In the genomic region with DNA sequence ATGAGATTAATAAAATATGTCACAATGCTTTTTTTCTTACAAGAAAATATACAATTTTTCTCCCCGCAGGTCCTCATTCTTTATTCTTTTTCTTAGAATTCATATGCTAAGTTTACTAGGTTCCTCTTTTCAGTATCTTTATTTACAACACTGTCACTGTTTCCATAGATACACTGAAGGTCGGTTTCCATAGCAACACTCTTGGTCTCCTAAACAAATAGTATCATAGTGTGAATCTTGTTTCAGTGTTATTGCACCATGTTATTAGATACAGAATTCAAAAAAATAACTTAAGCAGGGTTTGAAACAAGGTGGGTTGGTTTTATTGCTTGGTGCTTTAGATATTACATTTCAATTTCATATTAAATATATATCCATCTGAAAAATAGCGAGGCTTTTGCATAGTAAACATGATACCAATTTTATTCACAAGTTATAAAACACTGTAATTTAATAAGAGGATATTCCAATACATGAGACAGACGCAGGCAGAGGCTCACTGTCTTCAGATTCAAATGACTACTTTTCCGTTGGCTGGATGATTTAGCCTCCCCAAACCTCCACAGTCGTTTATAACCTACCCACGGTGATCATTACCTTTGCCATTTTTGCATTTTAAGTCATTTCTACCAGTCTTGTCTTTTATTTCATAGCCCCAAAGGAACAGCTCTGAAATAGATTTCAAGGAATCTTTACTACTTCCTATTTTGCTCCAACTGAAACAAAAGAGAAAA, we compare ENCODE assay signal across 8 cellular contexts.
A peak's percentile ranks its signal among the peaks of the same experiment; 100 is the strongest.
DNase-seq lines count a peak whose midpoint lies in the region; ATAC-seq, FAIRE-seq and TF ChIP-seq lines count a peak whose summit lies in the region.

No MANE protein-coding gene starts in this region.

- in situ Hi-C loops in K562 (cut with MboI), result no loop called here

- H3K27me3 ChIP-seq in K562 (ENCODE audit: control insufficient read depth in 2 of 2, insufficient read depth in 2 of 2, low read length in 2 of 2), result no peaks in the 10 kb centered on the region

- no peaks in the 10 kb centered on the region for H3K79me2 ChIP-seq in K562 (ENCODE audit: control insufficient read depth, insufficient read depth, low read length)

- POLR2A ChIA-PET in K562 (lab: Yijun Ruan, JAX), result interaction anchor here (1.3 kb wide), 1 partner anchor 89 kb away, joined by 4 read pairs; the partner anchor contains the start of gene KLF6

- no peaks in the 10 kb centered on the region for H3K9me3 ChIP-seq in K562 (replicated peaks; ENCODE audit: control insufficient read depth, insufficient read depth, low read depth, low read length)

- ATAC-seq in HG02884 (IDR thresholded peaks at IDR 0.05; ENCODE audit: unreplicated experiment), result peak; percentile 68
- peak; percentile 53 for ATAC-seq in K562

- DNase-seq in stimulated activated CD4-positive, alpha-beta T cell treated with anti-CD3 and anti-CD28 coated beads, Interleukin-4, amount 100 ng/mL, for 24 hours, result peak; percentile 44
- DNase-seq in stimulated activated CD4-positive, alpha-beta T cell treated with anti-CD3 and anti-CD28 coated beads, Interleukin-2, amount 100 ng/mL, for 24 hours, result no peak
- DNase-seq in NCI-H2196 (lab: John Stamatoyannopoulos, UW; ENCODE audit: unreplicated experiment), result peak; percentile 67
- DNase-seq in K562 (ENCODE audit: extremely low read depth in 1 of 4, low spot score in 3 of 4), result peak; percentile 39 to 51 (median 42)
- DNase-seq in lung microvascular endothelial cell (ENCODE audit: low read depth in 2 of 2), result peak; percentile 81 to 87
- DNase-seq in posterior vena cava (ENCODE audit: low spot score), result no peak
- no peak for DNase-seq in ecto neural progenitor cell (ENCODE audit: low spot score)

- H2AFZ ChIP-seq in K562 (ENCODE audit: low read depth, low read length), result no peak overlapping the region

- peaks cover 4 to 6% of the 10 kb centered on the region in 2 experiments; a peak in 3 of 5 replicates for H3K4me1 ChIP-seq in K562 (replicated peaks in 1 of 2; ENCODE audit: control insufficient read depth in 2 of 2, insufficient read depth in 2 of 2, low read length in 2 of 2)

- FAIRE-seq in K562 (lab: Jason Lieb, UNC), result no peak

- H3K4me2 ChIP-seq in K562 (ENCODE audit: insufficient read depth, low read length), result no peak overlapping the region

- no peak for TF ChIP-seq POLR2A in K562 (conservative IDR thresholded peaks at IDR 0.05)

- WGBS in K562 (ENCODE audit: insufficient coverage, low coverage, missing lambda C conversion rate), result 23% methylated on average over 7 of the region's 7 CpGs

- no TSS peak for BruUV-seq in K562 (replicated peaks; lab: Mats Ljungman, UMichigan)

- no peak overlapping the region for H3K4me3 ChIP-seq in K562

- CTCF ChIA-PET in K562 (lab: Yijun Ruan, JAX; ENCODE audit: low intra/inter-chr PET ratio), result no interaction called here

- H3K9ac ChIP-seq in K562 (ENCODE audit: insufficient read depth in 1 of 2, low read depth in 2 of 2, low read length in 2 of 2), result no peak overlapping the region

- peak overlapping the region; percentile 1; the same call in 1 of the 3 replicates for H3K27ac ChIP-seq in K562 (ENCODE audit: extremely low read depth, low read depth, low read length)

- no peaks in the 10 kb centered on the region for H4K20me1 ChIP-seq in K562 (replicated peaks; ENCODE audit: control insufficient read depth, insufficient read depth, low read length)

- intact Hi-C loops in K562 (cut with micrococcal nuclease), result no loop called here
- intact Hi-C loops in posterior vena cava (cut with DNase I), result no loop called here

- H3K9me1 ChIP-seq in K562 (ENCODE audit: control insufficient read depth, insufficient read depth, low read length), result no peaks in the 10 kb centered on the region

- TF ChIP-seq CTCF in K562 (IDR thresholded peaks at IDR 0.05 in 2 of 3, conservative IDR thresholded peaks at IDR 0.05 in 1 of 3; ENCODE audit: insufficient read depth in 2 of 3, low read depth in 1 of 3, low read length in 3 of 3), result no peak

- H3K36me3 ChIP-seq in K562 (ENCODE audit: control insufficient read depth, insufficient read depth, low read length), result no peaks in the 10 kb centered on the region

- TF ChIP-seq RAD21 in K562 (CRISPR knock-in tag; conservative IDR thresholded peaks at IDR 0.05 in 1 of 2, IDR thresholded peaks at IDR 0.05 in 1 of 2), result no peak

- peak; percentile 78 for TF ChIP-seq EP300 in K562 (IDR thresholded peaks at IDR 0.05; ENCODE audit: low read length)

TF ChIP-seq in K562, 482 proteins besides CTCF, POLR2A, EP300 and RAD21 (continues in another document):
- peak; percentile 97 for TF ChIP-seq BMI1 (IDR thresholded peaks at IDR 0.05; ENCODE audit: low read length)
- TF ChIP-seq ZNF644 (tag; IDR thresholded peaks at IDR 0.05; ENCODE audit: low read depth), result no peak; the same call in 1 of the 2 replicates
- peak; percentile 93 for TF ChIP-seq CEBPG (CRISPR knock-in tag; IDR thresholded peaks at IDR 0.05)
- TF ChIP-seq CEBPG (tag; conservative IDR thresholded peaks at IDR 0.05 in 1 of 2, IDR thresholded peaks at IDR 0.05 in 1 of 2), result peak; percentile 95 to 96
- TF ChIP-seq TAF7 (tag; IDR thresholded peaks at IDR 0.05), result no peak
- TF ChIP-seq ZNF668 (CRISPR knock-in tag; IDR thresholded peaks at IDR 0.05), result no peak
- peak; percentile 91 for TF ChIP-seq FOXJ3 (CRISPR knock-in tag; IDR thresholded peaks at IDR 0.05)
- TF ChIP-seq ZSCAN29 (IDR thresholded peaks at IDR 0.05), result no peak
- peak; percentile 25; the same call in 1 of the 2 replicates for TF ChIP-seq SMARCA4 (IDR thresholded peaks at IDR 0.05)
- TF ChIP-seq MEIS2 (IDR thresholded peaks at IDR 0.05; ENCODE audit: partially characterized antibody), result peak; percentile 72
- TF ChIP-seq FOXA3 (CRISPR knock-in tag; conservative IDR thresholded peaks at IDR 0.05 in 1 of 2, IDR thresholded peaks at IDR 0.05 in 1 of 2), result peak in 1 of 2 experiments; percentile 85; a peak in 2 of 4 replicates
- TF ChIP-seq, protein P1, sequence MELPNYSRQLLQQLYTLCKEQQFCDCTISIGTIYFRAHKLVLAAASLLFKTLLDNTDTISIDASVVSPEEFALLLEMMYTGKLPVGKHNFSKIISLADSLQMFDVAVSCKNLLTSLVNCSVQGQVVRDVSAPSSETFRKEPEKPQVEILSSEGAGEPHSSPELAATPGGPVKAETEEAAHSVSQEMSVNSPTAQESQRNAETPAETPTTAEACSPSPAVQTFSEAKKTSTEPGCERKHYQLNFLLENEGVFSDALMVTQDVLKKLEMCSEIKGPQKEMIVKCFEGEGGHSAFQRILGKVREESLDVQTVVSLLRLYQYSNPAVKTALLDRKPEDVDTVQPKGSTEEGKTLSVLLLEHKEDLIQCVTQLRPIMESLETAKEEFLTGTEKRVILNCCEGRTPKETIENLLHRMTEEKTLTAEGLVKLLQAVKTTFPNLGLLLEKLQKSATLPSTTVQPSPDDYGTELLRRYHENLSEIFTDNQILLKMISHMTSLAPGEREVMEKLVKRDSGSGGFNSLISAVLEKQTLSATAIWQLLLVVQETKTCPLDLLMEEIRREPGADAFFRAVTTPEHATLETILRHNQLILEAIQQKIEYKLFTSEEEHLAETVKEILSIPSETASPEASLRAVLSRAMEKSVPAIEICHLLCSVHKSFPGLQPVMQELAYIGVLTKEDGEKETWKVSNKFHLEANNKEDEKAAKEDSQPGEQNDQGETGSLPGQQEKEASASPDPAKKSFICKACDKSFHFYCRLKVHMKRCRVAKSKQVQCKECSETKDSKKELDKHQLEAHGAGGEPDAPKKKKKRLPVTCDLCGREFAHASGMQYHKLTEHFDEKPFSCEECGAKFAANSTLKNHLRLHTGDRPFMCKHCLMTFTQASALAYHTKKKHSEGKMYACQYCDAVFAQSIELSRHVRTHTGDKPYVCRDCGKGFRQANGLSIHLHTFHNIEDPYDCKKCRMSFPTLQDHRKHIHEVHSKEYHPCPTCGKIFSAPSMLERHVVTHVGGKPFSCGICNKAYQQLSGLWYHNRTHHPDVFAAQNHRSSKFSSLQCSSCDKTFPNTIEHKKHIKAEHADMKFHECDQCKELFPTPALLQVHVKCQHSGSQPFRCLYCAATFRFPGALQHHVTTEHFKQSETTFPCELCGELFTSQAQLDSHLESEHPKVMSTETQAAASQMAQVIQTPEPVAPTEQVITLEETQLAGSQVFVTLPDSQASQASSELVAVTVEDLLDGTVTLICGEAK (IDR thresholded peaks at IDR 0.05), result peak; percentile 65
- TF ChIP-seq, protein P1 (CRISPR knock-in tag; IDR thresholded peaks at IDR 0.05), result no peak
- no peak for TF ChIP-seq HLTF (IDR thresholded peaks at IDR 0.05)
- TF ChIP-seq TRIM24 (IDR thresholded peaks at IDR 0.05), result peak; percentile 22 to 78; a peak in 2 of 4 replicates

Comparison
In these comparisons a context has a peak if more than half of its experiments do, and no peak if none do; other contexts are left out.
1. DNase-seq: peak in stimulated activated CD4-positive, alpha-beta T cell treated with anti-CD3 and anti-CD28 coated beads, Interleukin-4, amount 100 ng/mL, for 24 hours (single experiment), NCI-H2196 (single experiment), K562 (4 of 4) and lung microvascular endothelial cell (2 of 2); none in stimulated activated CD4-positive, alpha-beta T cell treated with anti-CD3 and anti-CD28 coated beads, Interleukin-2, amount 100 ng/mL, for 24 hours (0 of 2), posterior vena cava (single experiment) and ecto neural progenitor cell (single experiment).